1 cellular context compared by ENCODE assay signal in genomic region chr10:97632949-97633884, GRCh38.
A peak's percentile ranks its signal among the peaks of the same experiment; 100 is the strongest.
TF ChIP-seq lines count a peak whose summit lies in the region.

MORN4 (minus strand) TSS chr10:97633500; CDS start chr10:97619653, 13,847 bp downstream.

TF ChIP-seq in K562, 482 proteins besides CTCF, POLR2A, EP300 and RAD21 (continued from another document and continues in another):
- TF ChIP-seq ZNF449 (CRISPR knock-in tag; IDR thresholded peaks at IDR 0.05): no peak
- no peak for TF ChIP-seq GATAD2B (IDR thresholded peaks at IDR 0.05; ENCODE audit: borderline replicate concordance)
- TF ChIP-seq CHCHD3 (CRISPR knock-in tag; IDR thresholded peaks at IDR 0.05): no peak
- no peak for TF ChIP-seq NFE2L1 (tag; IDR thresholded peaks at IDR 0.05; ENCODE audit: borderline replicate concordance, low read depth)
- TF ChIP-seq FOXK2 (conservative IDR thresholded peaks at IDR 0.05 in 1 of 2, IDR thresholded peaks at IDR 0.05 in 1 of 2; ENCODE audit: low read depth in 2 of 2): 0 out of 4 replicates have a peak, but pooled peaks of 1 of the 2 experiments have one; percentile 36
- peak in 1 of 2 experiments; percentile 92 for TF ChIP-seq NCOA2 (IDR thresholded peaks at IDR 0.05; ENCODE audit: partially characterized antibody in 2 of 2)
- TF ChIP-seq, protein P1, sequence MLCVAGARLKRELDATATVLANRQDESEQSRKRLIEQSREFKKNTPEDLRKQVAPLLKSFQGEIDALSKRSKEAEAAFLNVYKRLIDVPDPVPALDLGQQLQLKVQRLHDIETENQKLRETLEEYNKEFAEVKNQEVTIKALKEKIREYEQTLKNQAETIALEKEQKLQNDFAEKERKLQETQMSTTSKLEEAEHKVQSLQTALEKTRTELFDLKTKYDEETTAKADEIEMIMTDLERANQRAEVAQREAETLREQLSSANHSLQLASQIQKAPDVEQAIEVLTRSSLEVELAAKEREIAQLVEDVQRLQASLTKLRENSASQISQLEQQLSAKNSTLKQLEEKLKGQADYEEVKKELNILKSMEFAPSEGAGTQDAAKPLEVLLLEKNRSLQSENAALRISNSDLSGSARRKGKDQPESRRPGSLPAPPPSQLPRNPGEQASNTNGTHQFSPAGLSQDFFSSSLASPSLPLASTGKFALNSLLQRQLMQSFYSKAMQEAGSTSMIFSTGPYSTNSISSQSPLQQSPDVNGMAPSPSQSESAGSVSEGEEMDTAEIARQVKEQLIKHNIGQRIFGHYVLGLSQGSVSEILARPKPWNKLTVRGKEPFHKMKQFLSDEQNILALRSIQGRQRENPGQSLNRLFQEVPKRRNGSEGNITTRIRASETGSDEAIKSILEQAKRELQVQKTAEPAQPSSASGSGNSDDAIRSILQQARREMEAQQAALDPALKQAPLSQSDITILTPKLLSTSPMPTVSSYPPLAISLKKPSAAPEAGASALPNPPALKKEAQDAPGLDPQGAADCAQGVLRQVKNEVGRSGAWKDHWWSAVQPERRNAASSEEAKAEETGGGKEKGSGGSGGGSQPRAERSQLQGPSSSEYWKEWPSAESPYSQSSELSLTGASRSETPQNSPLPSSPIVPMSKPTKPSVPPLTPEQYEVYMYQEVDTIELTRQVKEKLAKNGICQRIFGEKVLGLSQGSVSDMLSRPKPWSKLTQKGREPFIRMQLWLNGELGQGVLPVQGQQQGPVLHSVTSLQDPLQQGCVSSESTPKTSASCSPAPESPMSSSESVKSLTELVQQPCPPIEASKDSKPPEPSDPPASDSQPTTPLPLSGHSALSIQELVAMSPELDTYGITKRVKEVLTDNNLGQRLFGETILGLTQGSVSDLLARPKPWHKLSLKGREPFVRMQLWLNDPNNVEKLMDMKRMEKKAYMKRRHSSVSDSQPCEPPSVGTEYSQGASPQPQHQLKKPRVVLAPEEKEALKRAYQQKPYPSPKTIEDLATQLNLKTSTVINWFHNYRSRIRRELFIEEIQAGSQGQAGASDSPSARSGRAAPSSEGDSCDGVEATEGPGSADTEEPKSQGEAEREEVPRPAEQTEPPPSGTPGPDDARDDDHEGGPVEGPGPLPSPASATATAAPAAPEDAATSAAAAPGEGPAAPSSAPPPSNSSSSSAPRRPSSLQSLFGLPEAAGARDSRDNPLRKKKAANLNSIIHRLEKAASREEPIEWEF (CRISPR knock-in tag; IDR thresholded peaks at IDR 0.05): no peak
- no peak for TF ChIP-seq FOSL1 (tag; conservative IDR thresholded peaks at IDR 0.05)
- TF ChIP-seq NR1H2 (CRISPR knock-in tag; IDR thresholded peaks at IDR 0.05): no peak
- TF ChIP-seq POLR2AphosphoS5 (IDR thresholded peaks at IDR 0.05; ENCODE audit: control insufficient read depth, insufficient read depth, low read depth, low read length): no peak
- TF ChIP-seq HOXB6 (CRISPR knock-in tag; IDR thresholded peaks at IDR 0.05; ENCODE audit: borderline replicate concordance): no peak
- TF ChIP-seq DPF2 (IDR thresholded peaks at IDR 0.05): 0 out of 2 replicates have a peak, but pooled peaks have one; percentile 7
- TF ChIP-seq EP400 (IDR thresholded peaks at IDR 0.05): peak; percentile 77
- no peak for TF ChIP-seq TAL1 (IDR thresholded peaks at IDR 0.05)
- no peak for TF ChIP-seq CAMTA2 (CRISPR knock-in tag; conservative IDR thresholded peaks at IDR 0.05)
- peak; percentile 71 for TF ChIP-seq CREM (IDR thresholded peaks at IDR 0.05; ENCODE audit: low read depth)
- no peak for TF ChIP-seq BACH1 (tag; IDR thresholded peaks at IDR 0.05)
- no peak for TF ChIP-seq IRF9 (tag; IDR thresholded peaks at IDR 0.05)
- TF ChIP-seq, protein P2, sequence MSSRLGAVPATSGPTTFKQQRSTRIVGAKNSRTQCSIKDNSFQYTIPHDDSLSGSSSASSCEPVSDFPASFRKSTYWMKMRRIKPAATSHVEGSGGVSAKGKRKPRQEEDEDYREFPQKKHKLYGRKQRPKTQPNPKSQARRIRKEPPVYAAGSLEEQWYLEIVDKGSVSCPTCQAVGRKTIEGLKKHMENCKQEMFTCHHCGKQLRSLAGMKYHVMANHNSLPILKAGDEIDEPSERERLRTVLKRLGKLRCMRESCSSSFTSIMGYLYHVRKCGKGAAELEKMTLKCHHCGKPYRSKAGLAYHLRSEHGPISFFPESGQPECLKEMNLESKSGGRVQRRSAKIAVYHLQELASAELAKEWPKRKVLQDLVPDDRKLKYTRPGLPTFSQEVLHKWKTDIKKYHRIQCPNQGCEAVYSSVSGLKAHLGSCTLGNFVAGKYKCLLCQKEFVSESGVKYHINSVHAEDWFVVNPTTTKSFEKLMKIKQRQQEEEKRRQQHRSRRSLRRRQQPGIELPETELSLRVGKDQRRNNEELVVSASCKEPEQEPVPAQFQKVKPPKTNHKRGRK (tag; IDR thresholded peaks at IDR 0.05): no peak
- TF ChIP-seq PHF8 (IDR thresholded peaks at IDR 0.05; ENCODE audit: borderline replicate concordance, low read length): peak; percentile 66; the same call in 1 of the 2 replicates
- TF ChIP-seq MAX (CRISPR knock-in tag; IDR thresholded peaks at IDR 0.05): peak; percentile 48; the same call in 1 of the 2 replicates
- TF ChIP-seq, protein P3, sequence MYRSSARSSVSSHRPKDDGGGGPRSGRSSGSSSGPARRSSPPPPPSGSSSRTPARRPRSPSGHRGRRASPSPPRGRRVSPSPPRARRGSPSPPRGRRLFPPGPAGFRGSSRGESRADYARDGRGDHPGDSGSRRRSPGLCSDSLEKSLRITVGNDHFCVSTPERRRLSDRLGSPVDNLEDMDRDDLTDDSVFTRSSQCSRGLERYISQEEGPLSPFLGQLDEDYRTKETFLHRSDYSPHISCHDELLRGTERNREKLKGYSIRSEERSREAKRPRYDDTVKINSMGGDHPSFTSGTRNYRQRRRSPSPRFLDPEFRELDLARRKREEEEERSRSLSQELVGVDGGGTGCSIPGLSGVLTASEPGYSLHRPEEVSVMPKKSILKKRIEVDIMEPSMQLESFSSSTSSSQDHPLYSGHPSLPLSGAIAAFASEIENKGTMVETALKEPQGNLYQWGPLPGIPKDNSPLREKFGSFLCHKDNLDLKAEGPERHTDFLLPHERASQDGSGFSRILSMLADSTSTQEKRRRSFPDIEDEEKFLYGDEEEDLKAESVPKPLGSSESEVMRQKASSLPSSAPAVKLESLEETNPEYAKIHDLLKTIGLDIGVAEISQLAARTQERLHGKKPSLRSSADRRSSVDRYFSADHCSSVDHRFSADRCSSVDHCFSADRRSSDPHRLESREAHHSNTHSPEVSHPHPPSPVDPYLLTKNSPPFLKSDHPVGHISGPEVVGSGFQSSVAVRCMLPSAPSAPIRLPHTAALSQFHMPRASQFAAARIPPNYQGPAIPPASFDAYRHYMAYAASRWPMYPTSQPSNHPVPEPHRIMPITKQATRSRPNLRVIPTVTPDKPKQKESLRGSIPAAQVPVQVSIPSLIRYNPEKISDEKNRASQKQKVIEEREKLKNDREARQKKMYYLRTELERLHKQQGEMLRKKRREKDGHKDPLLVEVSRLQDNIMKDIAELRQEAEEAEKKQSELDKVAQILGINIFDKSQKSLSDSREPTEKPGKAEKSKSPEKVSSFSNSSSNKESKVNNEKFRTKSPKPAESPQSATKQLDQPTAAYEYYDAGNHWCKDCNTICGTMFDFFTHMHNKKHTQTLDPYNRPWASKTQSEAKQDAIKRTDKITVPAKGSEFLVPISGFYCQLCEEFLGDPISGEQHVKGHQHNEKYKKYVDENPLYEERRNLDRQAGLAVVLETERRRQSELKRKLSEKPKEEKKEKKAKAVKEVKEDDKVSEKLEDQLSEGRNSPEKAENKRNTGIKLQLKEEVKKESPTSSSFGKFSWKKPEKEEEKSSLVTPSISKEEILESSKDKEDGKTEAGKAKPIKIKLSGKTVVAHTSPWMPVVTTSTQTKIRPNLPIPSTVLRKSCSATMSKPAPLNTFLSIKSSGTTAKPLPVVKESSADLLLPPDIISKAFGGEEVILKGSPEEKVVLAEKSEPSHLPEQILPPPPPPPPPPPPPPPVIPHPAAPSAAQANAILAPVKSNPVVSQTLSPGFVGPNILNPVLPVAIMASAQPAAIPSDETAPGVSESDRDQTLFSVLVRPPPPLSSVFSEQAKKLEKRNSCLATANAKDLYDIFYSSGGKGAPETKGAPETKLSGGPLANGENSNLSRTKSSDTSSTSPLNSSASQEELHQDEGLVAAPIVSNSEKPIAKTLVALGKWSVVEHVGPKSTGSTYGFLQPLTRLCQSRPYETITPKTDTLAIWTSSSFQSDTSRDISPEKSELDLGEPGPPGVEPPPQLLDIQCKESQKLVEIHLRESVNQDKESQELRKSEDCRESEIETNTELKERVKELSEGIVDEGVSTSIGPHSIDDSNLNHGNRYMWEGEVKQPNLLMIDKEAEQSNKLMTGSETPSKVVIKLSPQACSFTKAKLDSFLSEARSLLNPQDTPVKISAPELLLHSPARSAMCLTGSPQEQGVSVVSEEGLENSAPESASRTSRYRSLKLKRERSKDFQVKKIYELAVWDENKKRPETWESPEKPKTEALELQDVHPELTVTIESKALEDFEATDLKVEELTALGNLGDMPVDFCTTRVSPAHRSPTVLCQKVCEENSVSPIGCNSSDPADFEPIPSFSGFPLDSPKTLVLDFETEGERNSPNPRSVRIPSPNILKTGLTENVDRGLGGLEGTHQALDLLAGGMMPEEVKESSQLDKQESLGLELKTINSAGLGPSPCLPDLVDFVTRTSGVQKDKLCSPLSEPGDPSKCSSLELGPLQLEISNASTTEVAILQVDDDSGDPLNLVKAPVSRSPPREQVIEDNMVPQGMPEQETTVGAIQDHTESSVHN (IDR thresholded peaks at IDR 0.05; ENCODE audit: borderline replicate concordance in 1 of 2, low read depth in 1 of 2): no peak
- TF ChIP-seq RBBP5 (IDR thresholded peaks at IDR 0.05; ENCODE audit: borderline replicate concordance, insufficient read depth, low read length, poor library complexity, severe bottlenecking): peak; percentile 50
- TF ChIP-seq MYNN (IDR thresholded peaks at IDR 0.05): no peak
- TF ChIP-seq MYNN (CRISPR knock-in tag; IDR thresholded peaks at IDR 0.05): no peak
- 0 out of 2 replicates have a peak, but pooled peaks have one; percentile 24 for TF ChIP-seq ZNF197 (CRISPR knock-in tag; IDR thresholded peaks at IDR 0.05; ENCODE audit: low read depth)
- TF ChIP-seq MYBL2 (IDR thresholded peaks at IDR 0.05; ENCODE audit: low read depth): no peak
- no peak for TF ChIP-seq MYBL2 (CRISPR knock-in tag; IDR thresholded peaks at IDR 0.05; ENCODE audit: borderline replicate concordance)
- TF ChIP-seq KDM4B (IDR thresholded peaks at IDR 0.05; ENCODE audit: borderline replicate concordance in 2 of 2, low read depth in 1 of 2): no peak; a peak in 1 of 4 replicates
- TF ChIP-seq NFYB (IDR thresholded peaks at IDR 0.05; ENCODE audit: extremely low read depth, insufficient read length): peak; percentile 65
- TF ChIP-seq BMI1 (IDR thresholded peaks at IDR 0.05; ENCODE audit: low read length): peak; percentile 85
- no peak for TF ChIP-seq COPS2 (conservative IDR thresholded peaks at IDR 0.05)
- 0 out of 2 replicates have a peak, but pooled peaks have one; percentile 41 for TF ChIP-seq POLR2H (tag; IDR thresholded peaks at IDR 0.05; ENCODE audit: low read depth)
- TF ChIP-seq ARHGAP35 (IDR thresholded peaks at IDR 0.05; ENCODE audit: partially characterized antibody): no peak
- TF ChIP-seq PREB (CRISPR knock-in tag; IDR thresholded peaks at IDR 0.05): no peak
- TF ChIP-seq FOXJ3 (CRISPR knock-in tag; IDR thresholded peaks at IDR 0.05): no peak
- TF ChIP-seq TGIF2 (CRISPR knock-in tag; IDR thresholded peaks at IDR 0.05): no peak
- TF ChIP-seq RB1 (IDR thresholded peaks at IDR 0.05; ENCODE audit: low read depth): no peak
- TF ChIP-seq BRCA1 (IDR thresholded peaks at IDR 0.05): no peak
- no peak for TF ChIP-seq BRCA1 (CRISPR knock-in tag; IDR thresholded peaks at IDR 0.05)
- TF ChIP-seq TAF9B (IDR thresholded peaks at IDR 0.05; ENCODE audit: partially characterized antibody): peak; percentile 71
- TF ChIP-seq, protein P4, sequence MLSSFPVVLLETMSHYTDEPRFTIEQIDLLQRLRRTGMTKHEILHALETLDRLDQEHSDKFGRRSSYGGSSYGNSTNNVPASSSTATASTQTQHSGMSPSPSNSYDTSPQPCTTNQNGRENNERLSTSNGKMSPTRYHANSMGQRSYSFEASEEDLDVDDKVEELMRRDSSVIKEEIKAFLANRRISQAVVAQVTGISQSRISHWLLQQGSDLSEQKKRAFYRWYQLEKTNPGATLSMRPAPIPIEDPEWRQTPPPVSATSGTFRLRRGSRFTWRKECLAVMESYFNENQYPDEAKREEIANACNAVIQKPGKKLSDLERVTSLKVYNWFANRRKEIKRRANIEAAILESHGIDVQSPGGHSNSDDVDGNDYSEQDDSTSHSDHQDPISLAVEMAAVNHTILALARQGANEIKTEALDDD (IDR thresholded peaks at IDR 0.05): no peak
- TF ChIP-seq, protein P5, sequence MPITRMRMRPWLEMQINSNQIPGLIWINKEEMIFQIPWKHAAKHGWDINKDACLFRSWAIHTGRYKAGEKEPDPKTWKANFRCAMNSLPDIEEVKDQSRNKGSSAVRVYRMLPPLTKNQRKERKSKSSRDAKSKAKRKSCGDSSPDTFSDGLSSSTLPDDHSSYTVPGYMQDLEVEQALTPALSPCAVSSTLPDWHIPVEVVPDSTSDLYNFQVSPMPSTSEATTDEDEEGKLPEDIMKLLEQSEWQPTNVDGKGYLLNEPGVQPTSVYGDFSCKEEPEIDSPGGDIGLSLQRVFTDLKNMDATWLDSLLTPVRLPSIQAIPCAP (CRISPR knock-in tag; IDR thresholded peaks at IDR 0.05; ENCODE audit: borderline replicate concordance): no peak
- no peak for TF ChIP-seq POLR2B (IDR thresholded peaks at IDR 0.05; ENCODE audit: low read depth, partially characterized antibody)
